8 cellular contexts compared by ENCODE assay signal in the genomic region with DNA sequence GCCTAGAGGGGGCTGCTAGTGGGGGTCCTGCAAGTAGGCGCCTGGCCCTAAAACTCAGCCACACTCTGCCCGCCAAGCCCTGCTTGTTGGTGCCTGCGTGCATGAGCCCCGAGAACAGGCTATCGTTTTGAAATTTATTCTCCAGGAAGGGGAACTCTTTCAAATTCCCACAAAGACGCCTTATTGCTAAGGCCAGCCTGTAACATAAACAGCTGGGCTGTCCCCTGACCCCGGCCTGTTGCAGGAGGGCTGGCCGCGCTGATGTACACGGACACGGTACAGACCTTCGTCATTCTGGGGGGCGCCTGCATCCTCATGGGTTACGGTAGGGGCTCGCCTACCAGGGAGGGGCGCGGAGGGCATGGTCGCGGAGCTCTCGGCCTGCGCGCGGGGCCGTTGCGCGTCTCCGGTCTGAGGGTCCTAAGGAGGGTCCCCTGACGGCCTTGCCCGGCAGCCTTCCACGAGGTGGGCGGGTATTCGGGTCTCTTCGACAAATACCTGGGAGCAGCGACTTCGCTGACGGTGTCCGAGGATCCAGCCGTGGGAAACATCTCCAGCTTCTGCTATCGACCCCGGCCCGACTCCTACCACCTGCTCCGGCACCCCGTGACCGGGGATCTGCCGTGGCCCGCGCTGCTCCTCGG. TPM values are rescaled to one million over a fixed set of nuclear protein-coding genes. Genes with fewer than 3 reads are reported as not detected.
DNase-seq lines count a peak whose midpoint lies in the region; ATAC-seq and TF ChIP-seq lines count a peak whose summit lies in the region.

No MANE protein-coding gene starts in this region.

- H3K27ac ChIP-seq in SK-N-MC, result no peak overlapping the region
- H3K27ac ChIP-seq in heart left ventricle, result no peak overlapping the region

- intact Hi-C loops in heart left ventricle (cut with DNase I) (loop anchor here in 1 of 10 donors (10.0 kb wide), 1 partner anchor 218 kb away; no protein-coding TSS in a partner anchor), sciatic nerve (cut with DNase I) (no loop called here)

- H3K9ac ChIP-seq in SK-N-MC (ENCODE audit: insufficient read length), result no peak overlapping the region

- ATAC-seq in GM18861 (IDR thresholded peaks at IDR 0.05; ENCODE audit: unreplicated experiment), result peak; percentile 7
- ATAC-seq in heart left ventricle, result peak in 1 of 4 donors; percentile 2
- ATAC-seq in sciatic nerve, result peak; percentile 4

- peaks cover 0 to 23% (median 7%) of the 10 kb centered on the region in 9 donors for H3K27me3 ChIP-seq in heart left ventricle

- H3K9me3 ChIP-seq in SK-N-MC (ENCODE audit: low read depth, low read length), result no peaks in the 10 kb centered on the region
- no peaks in the 10 kb centered on the region for H3K9me3 ChIP-seq in heart left ventricle

- H3K4me3 ChIP-seq in SK-N-MC (peak overlapping the region; percentile 77), heart left ventricle (peak overlapping the region; percentile 27 to 68 (median 58))

- DNase-seq in SK-N-MC (ENCODE audit: low read depth, low spot score) (no peak), heart left ventricle (no peak), sciatic nerve (ENCODE audit: low spot score) (no peak), UCSD-AML1 (lab: John Stamatoyannopoulos, UW; ENCODE audit: unreplicated experiment) (no peak), NCI-H2029 treated with DMSO at 0.1 percent for 48 hours (lab: John Stamatoyannopoulos, UW) (no peak)
- DNase-seq in activated CD4-positive, CD25-positive, alpha-beta regulatory T cell treated with anti-CD3 and anti-CD28 coated beads, Interleukin-2, amount 50 U/mL, for 72 hours, result no peak
- DNase-seq in NK-92 treated with Interleukin-12 subunit alpha and Interleukin-12 subunit beta, amount 100 ng/mL, for 24 hours (lab: John Stamatoyannopoulos, UW), result no peak

- no peak for TF ChIP-seq POLR2A in heart left ventricle (IDR thresholded peaks at IDR 0.05)

- no peak for TF ChIP-seq CTCF in heart left ventricle (IDR thresholded peaks at IDR 0.05)

- H3K36me3 ChIP-seq in SK-N-MC (ENCODE audit: insufficient read depth, low read length) (no peaks in the 10 kb centered on the region; the same call in 1 of the 2 replicates), heart left ventricle (peaks cover 0 to 25% (median 17%) of the 10 kb centered on the region in 9 donors)

- WGBS in heart left ventricle, 4 donors, result 9 to 42% (median 22%) methylated on average over 7 to 48 of the region's 48 CpGs

- H3K4me1 ChIP-seq in heart left ventricle, result peaks cover 8 to 22% (median 17%) of the 10 kb centered on the region in 12 donors

RNA-seq across cellular contexts. Expression of a gene that starts 4.3 kb away (rescaled TPM):
- not detected for total RNA-seq in heart left ventricle
- under 1 TPM; 0.08 to 0.76 TPM for polyA plus RNA-seq in heart left ventricle
- not detected for total RNA-seq in sciatic nerve

RNA-seq across cellular contexts. Expression of a gene that starts 15.2 kb away (rescaled TPM):
- total RNA-seq in heart left ventricle, result 10 to 100 TPM; 12.9 to 37.7 (median 19.5) TPM
- 10 to 100 TPM; 14.1 to 29.5 TPM for polyA plus RNA-seq in heart left ventricle
- 66.3 TPM for total RNA-seq in sciatic nerve

RNA-seq across cellular contexts. Expression of a gene that starts 21.0 kb away (rescaled TPM):
- total RNA-seq in heart left ventricle, result 10 to 100 TPM; 17.8 to 32.5 (median 21.2) TPM
- 10 to 100 TPM; 25.3 to 30.9 TPM for polyA plus RNA-seq in heart left ventricle
- total RNA-seq in sciatic nerve, result 59.9 TPM

RNA-seq across cellular contexts. Expression of a gene that starts 27.9 kb away (rescaled TPM):
- total RNA-seq in heart left ventricle (1 to 10 TPM; 4.1 to 9.2 (median 6.5) TPM), sciatic nerve (10.0 TPM)
- polyA plus RNA-seq in heart left ventricle, result 1 to 10 TPM; 6.6 to 8.2 TPM

RNA-seq across cellular contexts. Expression of a gene that starts 40.5 kb away (rescaled TPM):
- total RNA-seq in heart left ventricle, result 1 to 10 TPM in 1 of 9 donors, not detected in 8; 2.2 TPM
- not detected for polyA plus RNA-seq in heart left ventricle
- total RNA-seq in sciatic nerve, result 17.7 TPM
